7 cellular contexts compared by ENCODE assay signal in genomic region chr5:13250450-13251291, GRCh38.
A peak's percentile ranks its signal among the peaks of the same experiment; 100 is the strongest.
DNase-seq lines count a peak whose midpoint lies in the region; ATAC-seq and TF ChIP-seq lines count a peak whose summit lies in the region.

No MANE protein-coding gene starts in this region.

- H3K36me3 Mint-ChIP-seq in neural crest cell (ENCODE audit: low read depth): no peaks in the 10 kb centered on the region
- no peaks in the 10 kb centered on the region for H3K36me3 Mint-ChIP-seq in CD4-positive, alpha-beta memory T cell

- peaks cover 15% of the 10 kb centered on the region for H3K4me1 Mint-ChIP-seq in neural crest cell
- no peaks in the 10 kb centered on the region for H3K4me1 Mint-ChIP-seq in CD4-positive, alpha-beta memory T cell

- no peak for DNase-seq in WERI-Rb-1
- DNase-seq in neural crest cell (ENCODE audit: low read depth, low spot score): no peak
- no peak for DNase-seq in nucleus accumbens (lab: John Stamatoyannopoulos, UW)
- DNase-seq in CD4-positive, alpha-beta memory T cell: no peak

- intact Hi-C loops in CD4-positive, alpha-beta memory T cell (cut with micrococcal nuclease): no loop called here

- H3K9me3 Mint-ChIP-seq in neural crest cell: peaks cover 2% of the 10 kb centered on the region
- H3K9me3 Mint-ChIP-seq in CD4-positive, alpha-beta memory T cell: peaks cover 0 to 16% (median 8%) of the 10 kb centered on the region in 8 donors

- no peak overlapping the region for H3K4me3 ChIP-seq in WERI-Rb-1 (ENCODE audit: low read depth, low read length)
- no peak overlapping the region for H3K4me3 ChIP-seq in CD4-positive, alpha-beta memory T cell (ENCODE audit: low read length in 2 of 2)

- no peak overlapping the region for H3K4me3 Mint-ChIP-seq in neural crest cell
- H3K4me3 Mint-ChIP-seq in CD4-positive, alpha-beta memory T cell: no peak overlapping the region

- no peaks in the 10 kb centered on the region for H3K27me3 Mint-ChIP-seq in neural crest cell (ENCODE audit: low read depth)
- no peaks in the 10 kb centered on the region for H3K27me3 Mint-ChIP-seq in CD4-positive, alpha-beta memory T cell

- no peaks in the 10 kb centered on the region for H3K4me1 ChIP-seq in CD4-positive, alpha-beta memory T cell (ENCODE audit: insufficient read depth, low read length)

- no peaks in the 10 kb centered on the region for H3K9me3 ChIP-seq in WERI-Rb-1 (ENCODE audit: severe bottlenecking)
- H3K9me3 ChIP-seq in CD4-positive, alpha-beta memory T cell (ENCODE audit: control insufficient read depth in 1 of 2, low read length in 2 of 2): no peaks in the 10 kb centered on the region

- no peak overlapping the region for H3K27ac Mint-ChIP-seq in neural crest cell (ENCODE audit: unreplicated experiment)
- no peak overlapping the region for H3K27ac Mint-ChIP-seq in CD4-positive, alpha-beta memory T cell

- ATAC-seq in GM18508 (IDR thresholded peaks at IDR 0.05; ENCODE audit: insufficient read depth, unreplicated experiment) (peak; percentile 81), HG03354 (IDR thresholded peaks at IDR 0.05; ENCODE audit: poor library complexity, severe bottlenecking, unreplicated experiment) (peak; percentile 85), HG03520 (IDR thresholded peaks at IDR 0.05; ENCODE audit: unreplicated experiment) (no peak)

- H3K27me3 ChIP-seq in WERI-Rb-1 (ENCODE audit: insufficient read depth, low read depth, severe bottlenecking): no peaks in the 10 kb centered on the region
- no peaks in the 10 kb centered on the region for H3K27me3 ChIP-seq in CD4-positive, alpha-beta memory T cell (ENCODE audit: insufficient read depth, low read length)

- CTCF ChIA-PET in CD4-positive, alpha-beta memory T cell (lab: Charles Lee; ENCODE audit: partially characterized antibody): no interaction called here

- H3K36me3 ChIP-seq in WERI-Rb-1: no peaks in the 10 kb centered on the region
- no peaks in the 10 kb centered on the region for H3K36me3 ChIP-seq in CD4-positive, alpha-beta memory T cell (ENCODE audit: insufficient read depth, low read length)

- no peak overlapping the region for H3K27ac ChIP-seq in WERI-Rb-1
- H3K27ac ChIP-seq in CD4-positive, alpha-beta memory T cell (ENCODE audit: low read depth, low read length): no peak overlapping the region

- TF ChIP-seq CTCF in WERI-Rb-1 (IDR thresholded peaks at IDR 0.05; ENCODE audit: low read depth, low read length): peak; percentile 84
- peak; percentile 70 for TF ChIP-seq CTCF in neural crest cell (conservative IDR thresholded peaks at IDR 0.05)

- POLR2A ChIA-PET in CD4-positive, alpha-beta memory T cell (lab: Charles Lee; ENCODE audit: partially characterized antibody): no interaction called here
